ENCODE assay signal across 22 cellular contexts in genomic region chr19:18310118-18310909, GRCh38. TPM values are rescaled to one million over a fixed set of nuclear protein-coding genes. Genes with fewer than 3 reads are reported as not detected.
DNase-seq lines count a peak whose midpoint lies in the region; ATAC-seq and TF ChIP-seq lines count a peak whose summit lies in the region.
"Had no signal": no experiment of that assay in that cellular context is flagged by ENCODE, and none has a peak within 500 bp of the region (broad histone marks: within the 10 kb centered on the region; RNA-seq: fewer than 3 reads in every experiment).

No MANE protein-coding gene starts in this region.

- no peak for ATAC-seq in GM18505 (IDR thresholded peaks at IDR 0.05; ENCODE audit: unreplicated experiment)
- ATAC-seq in GM21723 (IDR thresholded peaks at IDR 0.05; ENCODE audit: unreplicated experiment) = no peak
- ATAC-seq: activated CD4-positive, alpha-beta T cell treated with anti-CD3 and anti-CD28 coated beads for 36 hours; gastrocnemius medialis; left lobe of liver; SK-N-SH treated with all-trans-retinoic acid at 6 μM for 48 hours had no signal

- no peaks in the 10 kb centered on the region for H3K27me3 ChIP-seq in Peyer's patch
- no peaks in the 10 kb centered on the region for H3K27me3 ChIP-seq in spleen (replicated peaks in 1 of 7)
- H3K27me3 ChIP-seq: breast epithelium, gastrocnemius medialis, neutrophil had no signal

- TF ChIP-seq POLR2A in GM18505 (IDR thresholded peaks at IDR 0.05; ENCODE audit: borderline replicate concordance, extremely low read depth, insufficient read depth, insufficient read length) (peak; percentile 40), Peyer's patch (IDR thresholded peaks at IDR 0.05) (no peak), spleen (IDR thresholded peaks at IDR 0.05) (no peak)

- peak in 1 of 6 experiments; percentile 2 for TF ChIP-seq CTCF in Peyer's patch (IDR thresholded peaks at IDR 0.05)
- TF ChIP-seq CTCF in epithelial cell of esophagus (IDR thresholded peaks at IDR 0.05; ENCODE audit: insufficient read depth, low read depth, low read length, missing control alignments) = no peak
- TF ChIP-seq CTCF in spleen (IDR thresholded peaks at IDR 0.05 in 8 of 11, conservative IDR thresholded peaks at IDR 0.05 in 3 of 11) = no peak

- H3K4me3 ChIP-seq in Peyer's patch (no peak overlapping the region), epithelial cell of esophagus (ENCODE audit: low read length) (no peak overlapping the region), spleen (no peak overlapping the region)
- H3K4me3 ChIP-seq: breast epithelium, gastrocnemius medialis had no signal

- peaks cover 0 to 35% (median 0%) of the 10 kb centered on the region in 3 donors for H3K36me3 ChIP-seq in Peyer's patch
- H3K36me3 ChIP-seq in spleen = peaks cover 0 to 92% (median 32%) of the 10 kb centered on the region in 6 donors
- H3K36me3 ChIP-seq: breast epithelium had no signal

- H3K9me3 ChIP-seq in Peyer's patch (no peaks in the 10 kb centered on the region), spleen (no peaks in the 10 kb centered on the region)
- H3K9me3 ChIP-seq: breast epithelium, gastrocnemius medialis, neutrophil had no signal

- peak in 2 of 3 donors; percentile 92 to 94 for DNase-seq in Peyer's patch
- DNase-seq in epithelial cell of esophagus (ENCODE audit: low read depth) = peak; percentile 33
- no peak for DNase-seq in spleen
- DNase-seq in activated gamma-delta T cell (lab: John Stamatoyannopoulos, UW) = no peak
- no peak for DNase-seq in kidney glomerular epithelial cell (lab: John Stamatoyannopoulos, UW)
- DNase-seq: activated CD4-positive, alpha-beta T cell treated with anti-CD3 and anti-CD28 coated beads for 36 hours; AML-193; COR-L47; EL; gastrocnemius medialis; midbrain; MM.1S; NCI-H187; NCI-H226; stimulated activated CD4-positive, alpha-beta T cell treated with anti-CD3 and anti-CD28 coated beads, Interleukin-15, amount 100 ng/mL, for 24 hours had no signal

- H3K4me1 ChIP-seq in Peyer's patch (peaks cover 15 to 42% (median 16%) of the 10 kb centered on the region in 4 donors), spleen (peaks cover 30 to 77% (median 56%) of the 10 kb centered on the region in 6 donors)

- intact Hi-C loops in spleen (cut with DNase I; ENCODE audit: low total_unique reads) = no loop called here

- 77 to 82% (median 79%) methylated on average over 18 to 23 of the region's 23 CpGs for WGBS in spleen, 5 donors

- H3K27ac ChIP-seq in Peyer's patch (peak overlapping the region in 3 of 4 donors; percentile 78 to 91 (median 85)), spleen (peak overlapping the region in 6 of 8 donors; percentile 15 to 95 (median 23))
- H3K27ac ChIP-seq: breast epithelium, epithelial cell of prostate, gastrocnemius medialis, neutrophil had no signal

RNA-seq across cellular contexts. Expression of gene LSM4, which starts 12.6 kb away (rescaled TPM):
- total RNA-seq in Peyer's patch (100 to 1,000 TPM; 102 to 193 (median 178) TPM), spleen (10 to 100 TPM; 55.8 to 86.5 (median 65.1) TPM)
- 100 to 1,000 TPM in 2 of 3 donors, 10 to 100 TPM in 1; 91.6 to 192 (median 151) TPM for polyA plus RNA-seq in spleen

RNA-seq across cellular contexts. Expression of gene JUND, which starts 28.9 kb away (rescaled TPM):
- total RNA-seq in Peyer's patch (100 to 1,000 TPM; 629 to 753 (median 680) TPM), spleen (100 to 1,000 TPM; 119 to 232 (median 159) TPM)
- 10 to 100 TPM; 47.5 to 86.5 (median 75.6) TPM for polyA plus RNA-seq in spleen

RNA-seq across cellular contexts. Expression of gene PGPEP1, which starts 30.1 kb away (rescaled TPM):
- 100 to 1,000 TPM in 1 of 4 donors, 10 to 100 TPM in 3; 45.4 to 138 (median 89.2) TPM for total RNA-seq in Peyer's patch
- 10 to 100 TPM; 20.2 to 65.6 (median 45.1) TPM for total RNA-seq in spleen
- 10 to 100 TPM in 1 of 3 donors, 1 to 10 TPM in 2; 9.3 to 17.3 (median 9.6) TPM for polyA plus RNA-seq in spleen

RNA-seq across cellular contexts. Expression of gene IQCN, which starts 36.1 kb away (rescaled TPM):
- 10 to 100 TPM in 2 of 4 donors, 1 to 10 TPM in 2; 7.4 to 40.2 (median 17.0) TPM for total RNA-seq in Peyer's patch
- total RNA-seq in spleen = 10 to 100 TPM in 3 of 7 donors, 1 to 10 TPM in 4; 4.7 to 17.1 (median 8.6) TPM
- polyA plus RNA-seq in spleen = 10 to 100 TPM in 1 of 3 donors, 1 to 10 TPM in 2; 1.4 to 15.6 (median 7.8) TPM

Comparison
In these comparisons a context has a peak if more than half of its experiments do, and no peak if none do; other contexts are left out.
1. DNase-seq: peak in Peyer's patch (2 of 3) and epithelial cell of esophagus (single experiment); none in spleen (single experiment), activated gamma-delta T cell (single experiment) and kidney glomerular epithelial cell (single experiment).